ENCODE assay signal across 15 cellular contexts in genomic region chr4:7824218-7824617, GRCh38.
DNase-seq lines count a peak whose midpoint lies in the region; ATAC-seq, FAIRE-seq and TF ChIP-seq lines count a peak whose summit lies in the region.
"Had no signal": no experiment of that assay in that cellular context is flagged by ENCODE, and none has a peak within 500 bp of the region (broad histone marks: within the 10 kb centered on the region; RNA-seq: fewer than 3 reads in every experiment).

No MANE protein-coding gene starts in this region.

- DNase-seq in A549 (ENCODE audit: low read depth in 1 of 2, low spot score in 1 of 2) (no peak), SJSA1 (ENCODE audit: low read depth in 1 of 2, low spot score in 2 of 2) (peak in 1 of 2 experiments; percentile 41), fibroblast of gingiva (ENCODE audit: low read depth) (peak; percentile 85), neural crest cell (ENCODE audit: low read depth, low spot score) (no peak), NCI-H446 (lab: John Stamatoyannopoulos, UW) (no peak), SK-N-DZ (ENCODE audit: low spot score) (no peak)
- DNase-seq in activated CD4-positive, alpha-beta T cell treated with anti-CD3 and anti-CD28 coated beads, Interleukin-2, amount 50 U/mL, for 4 hours: no peak
- DNase-seq: activated CD4-positive, alpha-beta T cell treated with anti-CD3 and anti-CD28 coated beads, Interleukin-2, amount 50 U/mL, for 48 hours; gastrocnemius medialis; MG63; NK-92 treated with Interleukin-12 subunit alpha and Interleukin-12 subunit beta, amount 100 ng/mL, for 24 hours; SHP77 treated with DMSO at 0.1 percent for 48 hours; stimulated activated naive CD4-positive, alpha-beta T cell had no signal

- no peaks in the 10 kb centered on the region for H3K9me3 Mint-ChIP-seq in neural crest cell
- H3K9me3 Mint-ChIP-seq: activated T-helper 1 cell treated with anti-CD3 and anti-CD28 coated beads, Interleukin-12 subunit alpha, Interleukin-12 subunit beta, Interleukin-2, Interleukin-4 antibody, amounts not matched to agents 30 ng/mL and 10 ng/mL and 1 ng/mL, durations not matched to agents 14 hours and 24 hours and 36 hours had no signal

- H3K4me3 ChIP-seq in A549 (no peak overlapping the region), SJSA1 (no peak overlapping the region)
- H3K4me3 ChIP-seq: gastrocnemius medialis, MG63 had no signal

- H3K4me3 Mint-ChIP-seq in neural crest cell: no peak overlapping the region
- H3K4me3 Mint-ChIP-seq: activated T-helper 1 cell treated with anti-CD3 and anti-CD28 coated beads, Interleukin-12 subunit alpha, Interleukin-12 subunit beta, Interleukin-2, Interleukin-4 antibody, amounts not matched to agents 30 ng/mL and 10 ng/mL and 1 ng/mL, durations not matched to agents 14 hours and 24 hours and 36 hours had no signal

- TF ChIP-seq CTCF in A549 (IDR thresholded peaks at IDR 0.05): no peak
- no peak for TF ChIP-seq CTCF in neural crest cell (conservative IDR thresholded peaks at IDR 0.05)

- peaks cover 44% of the 10 kb centered on the region for H3K36me3 ChIP-seq in SJSA1
- H3K36me3 ChIP-seq: gastrocnemius medialis had no signal

- ATAC-seq in A549: no peak
- no peak for ATAC-seq in GM21619 (IDR thresholded peaks at IDR 0.05; ENCODE audit: unreplicated experiment)

- no peak for FAIRE-seq in A549 (lab: Jason Lieb, UNC)

- TF ChIP-seq EP300 in A549 (IDR thresholded peaks at IDR 0.05): no peak

- peak overlapping the region; percentile 84 to 85 for H3K27ac ChIP-seq in A549
- peak overlapping the region; percentile 8; the same call in 1 of the 2 replicates for H3K27ac ChIP-seq in SJSA1

- CTCF ChIA-PET in A549 (lab: Yijun Ruan, JAX): interaction anchor here (0.9 kb wide), 1 partner anchor 20 kb away, joined by 3 read pairs; no protein-coding TSS in a partner anchor

- H3K4me1 Mint-ChIP-seq in neural crest cell: peaks cover 31% of the 10 kb centered on the region

- H3K27me3 Mint-ChIP-seq in neural crest cell (ENCODE audit: low read depth): no peaks in the 10 kb centered on the region

- peaks cover 3% of the 10 kb centered on the region for H3K36me3 Mint-ChIP-seq in neural crest cell (ENCODE audit: low read depth)

- peak overlapping the region; percentile 69 for H3K27ac Mint-ChIP-seq in neural crest cell (ENCODE audit: unreplicated experiment)
- H3K27ac Mint-ChIP-seq: activated T-helper 1 cell treated with anti-CD3 and anti-CD28 coated beads, Interleukin-12 subunit alpha, Interleukin-12 subunit beta, Interleukin-2, Interleukin-4 antibody, amounts not matched to agents 30 ng/mL and 10 ng/mL and 1 ng/mL, durations not matched to agents 14 hours and 24 hours and 36 hours had no signal

- no peak for TF ChIP-seq RAD21 in A549 (conservative IDR thresholded peaks at IDR 0.05 in 1 of 2, IDR thresholded peaks at IDR 0.05 in 1 of 2)

- no peaks in the 10 kb centered on the region for H3K27me3 ChIP-seq in SJSA1 (replicated peaks)
- H3K27me3 ChIP-seq: gastrocnemius medialis, MG63 had no signal

- TF ChIP-seq POLR2A in A549 (IDR thresholded peaks at IDR 0.05; ENCODE audit: low read length): no peak

- no peaks in the 10 kb centered on the region for H3K9me3 ChIP-seq in A549
- no peaks in the 10 kb centered on the region for H3K9me3 ChIP-seq in SJSA1 (replicated peaks)
- H3K9me3 ChIP-seq: gastrocnemius medialis, MG63 had no signal

- peak overlapping the region; percentile 82 for H3K4me2 ChIP-seq in A549

- H3K4me1 ChIP-seq in A549 (peaks cover 72% of the 10 kb centered on the region), SJSA1 (replicated peaks) (peaks cover 55% of the 10 kb centered on the region)

- POLR2A ChIA-PET in A549 (lab: Yijun Ruan, JAX): no interaction called here

- WGBS in A549 (ENCODE audit: missing lambda C conversion rate): 57% methylated on average over 5 of the region's 5 CpGs

TF ChIP-seq in A549, 52 proteins besides CTCF, POLR2A, EP300 and RAD21:
- no peak for TF ChIP-seq GATA3 (IDR thresholded peaks at IDR 0.05; ENCODE audit: borderline replicate concordance)
- TF ChIP-seq RARB (CRISPR knock-in tag; IDR thresholded peaks at IDR 0.05): no peak
- TF ChIP-seq KDM1A (IDR thresholded peaks at IDR 0.05; ENCODE audit: low read depth): no peak
- TF ChIP-seq PHF8 (IDR thresholded peaks at IDR 0.05; ENCODE audit: borderline replicate concordance, low read depth): no peak
- TF ChIP-seq HDAC2 (IDR thresholded peaks at IDR 0.05): no peak
- TF ChIP-seq MYC (IDR thresholded peaks at IDR 0.05; ENCODE audit: borderline replicate concordance, low read length): no peak
- TF ChIP-seq TFCP2L1 (CRISPR knock-in tag; IDR thresholded peaks at IDR 0.05): no peak
- no peak for TF ChIP-seq E2F6 (IDR thresholded peaks at IDR 0.05; ENCODE audit: borderline replicate concordance, low read depth)
